17 cellular contexts compared by ENCODE assay signal in genomic region chr4:41866799-41867677, GRCh38.
A peak's percentile ranks its signal among the peaks of the same experiment; 100 is the strongest.
DNase-seq lines count a peak whose midpoint lies in the region; ATAC-seq, FAIRE-seq and TF ChIP-seq lines count a peak whose summit lies in the region.
"Had no signal": no experiment of that assay in that cellular context is flagged by ENCODE, and none has a peak within 500 bp of the region (broad histone marks: within the 10 kb centered on the region; RNA-seq: fewer than 3 reads in every experiment).

No MANE protein-coding gene starts in this region.

- H3K4me3 ChIP-seq in HepG2 (replicated peaks in 1 of 3; ENCODE audit: insufficient read depth in 1 of 3, low read depth in 2 of 3, low read length in 3 of 3) (peak overlapping the region in 1 of 3 experiments; percentile 43; a peak in 1 of 6 replicates), right lobe of liver (no peak overlapping the region), GM12878 (no peak overlapping the region), MG63 (no peak overlapping the region)
- H3K4me3 ChIP-seq: body of pancreas, suprapubic skin had no signal

- H3K9me3 Mint-ChIP-seq in stimulated activated naive CD8-positive, alpha-beta T cell treated with anti-CD3 and anti-CD28 coated beads, Interleukin-15, amount 100 ng/mL, for 72 hours: no peaks in the 10 kb centered on the region
- H3K9me3 Mint-ChIP-seq: activated T-helper 17 cell treated with anti-CD3 and anti-CD28 coated beads, Interleukin-2, amount 50 U/mL, for 72 hours had no signal

- intact Hi-C loops in HepG2 (cut with micrococcal nuclease; ENCODE audit: unreplicated experiment): no loop called here
- intact Hi-C loops in right lobe of liver (cut with DNase I): no loop called here
- intact Hi-C loops in GM12878 (cut with micrococcal nuclease; ENCODE audit: unreplicated experiment): no loop called here

- H3K4me1 Mint-ChIP-seq in stimulated activated naive CD8-positive, alpha-beta T cell treated with anti-CD3 and anti-CD28 coated beads, Interleukin-15, amount 100 ng/mL, for 72 hours: peaks cover 20% of the 10 kb centered on the region
- H3K4me1 Mint-ChIP-seq: activated T-helper 17 cell treated with anti-CD3 and anti-CD28 coated beads, Interleukin-2, amount 50 U/mL, for 72 hours had no signal

- peak; percentile 70 for ATAC-seq in HepG2
- no peak for ATAC-seq in right lobe of liver
- ATAC-seq in GM12878: no peak
- ATAC-seq in stimulated activated naive CD8-positive, alpha-beta T cell treated with anti-CD3 and anti-CD28 coated beads, Interleukin-15, amount 100 ng/mL, for 72 hours: peak; percentile 70
- ATAC-seq in GM21529 (IDR thresholded peaks at IDR 0.05; ENCODE audit: unreplicated experiment): no peak
- ATAC-seq: activated T-helper 17 cell treated with anti-CD3 and anti-CD28 coated beads, Interleukin-2, amount 50 U/mL, for 72 hours; body of pancreas had no signal

- CTCF ChIA-PET in HepG2 (lab: Yijun Ruan, JAX; ENCODE audit: low intra/inter-chr PET ratio, low total read pairs): no interaction called here
- CTCF ChIA-PET in GM12878 (lab: Yijun Ruan, JAX): interaction anchor here (0.6 kb wide), 1 partner anchor 744 kb away, joined by 3 read pairs; no protein-coding TSS in a partner anchor

- H4K20me1 ChIP-seq in HepG2 (ENCODE audit: insufficient read depth, low read length) (no peaks in the 10 kb centered on the region), GM12878 (ENCODE audit: control insufficient read depth, insufficient read depth) (no peaks in the 10 kb centered on the region)

- no peak overlapping the region for H3K9ac ChIP-seq in HepG2 (ENCODE audit: insufficient read depth, low read depth, low read length)
- H3K9ac ChIP-seq in GM12878 (ENCODE audit: control insufficient read depth, insufficient read depth, low read length): no peak overlapping the region

- H3K36me3 ChIP-seq in HepG2 (replicated peaks in 1 of 2; ENCODE audit: control insufficient read depth in 1 of 2, insufficient read depth in 2 of 2, low read length in 2 of 2): no peaks in the 10 kb centered on the region
- no peaks in the 10 kb centered on the region for H3K36me3 ChIP-seq in right lobe of liver
- no peaks in the 10 kb centered on the region for H3K36me3 ChIP-seq in GM12878 (ENCODE audit: control insufficient read depth in 2 of 2, insufficient read depth in 2 of 2, low read length in 1 of 2)
- H3K36me3 ChIP-seq in MG63: no peaks in the 10 kb centered on the region
- H3K36me3 ChIP-seq: right atrium auricular region, suprapubic skin had no signal

- no peak overlapping the region for H3K27ac Mint-ChIP-seq in stimulated activated naive CD8-positive, alpha-beta T cell treated with anti-CD3 and anti-CD28 coated beads, Interleukin-15, amount 100 ng/mL, for 72 hours
- H3K27ac Mint-ChIP-seq: activated T-helper 17 cell treated with anti-CD3 and anti-CD28 coated beads, Interleukin-2, amount 50 U/mL, for 72 hours had no signal

- TF ChIP-seq CTCF in HepG2 (CRISPR knock-in tag; IDR thresholded peaks at IDR 0.05): no peak
- no peak for TF ChIP-seq CTCF in right lobe of liver (IDR thresholded peaks at IDR 0.05)
- no peak for TF ChIP-seq CTCF in GM12878 (IDR thresholded peaks at IDR 0.05 in 2 of 3, conservative IDR thresholded peaks at IDR 0.05 in 1 of 3; ENCODE audit: control insufficient read depth in 2 of 3, extremely low read depth in 1 of 3, insufficient read depth in 1 of 3, low read depth in 3 of 3, low read length in 3 of 3)

- H3K79me2 ChIP-seq in HepG2 (ENCODE audit: insufficient read depth, low read length): no peaks in the 10 kb centered on the region
- H3K79me2 ChIP-seq in GM12878 (ENCODE audit: control insufficient read depth, insufficient read depth, low read length): no peaks in the 10 kb centered on the region

- in situ Hi-C loops in HepG2 (cut with HindIII; ENCODE audit: extremely low pct_ligation_motif_present, low pct_unique_long_range_greater_than_20kb) (no loop called here), GM12878 (cut with MboI) (no loop called here)

- H3K4me2 ChIP-seq in HepG2 (ENCODE audit: low read depth, low read length) (peak overlapping the region; percentile 39), GM12878 (ENCODE audit: control insufficient read depth, insufficient read depth) (no peak overlapping the region)

- TF ChIP-seq RAD21 in HepG2 (CRISPR knock-in tag; IDR thresholded peaks at IDR 0.05): no peak
- TF ChIP-seq RAD21 in GM12878 (IDR thresholded peaks at IDR 0.05; ENCODE audit: insufficient read depth, low read depth, low read length): no peak

- no peaks in the 10 kb centered on the region for H3K4me1 ChIP-seq in HepG2 (ENCODE audit: insufficient read depth, low read length)
- peaks cover 0 to 7% (median 0%) of the 10 kb centered on the region in 4 donors for H3K4me1 ChIP-seq in right lobe of liver
- H3K4me1 ChIP-seq in GM12878 (ENCODE audit: control insufficient read depth, insufficient read depth, low read length): peaks cover 4% of the 10 kb centered on the region

- no peak for FAIRE-seq in HepG2 (lab: Jason Lieb, UNC)
- no peak for FAIRE-seq in GM12878 (lab: Jason Lieb, UNC)

- RAD21 ChIA-PET in GM12878 (lab: Charles Lee; ENCODE audit: unreplicated experiment): no interaction called here

- no TSS peak for BruUV-seq in HepG2 (replicated peaks; lab: Mats Ljungman, UMichigan)
- no TSS peak for BruUV-seq in GM12878 (replicated peaks; lab: Mats Ljungman, UMichigan)

- WGBS in HepG2 (ENCODE audit: low lambda C conversion rate): 33% methylated on average over 13 of the region's 55 CpGs
- 24% methylated on average over 23 of the region's 55 CpGs for WGBS in right lobe of liver (ENCODE audit: insufficient coverage, low coverage, low lambda C conversion rate, missing lambda C conversion rate)
- whole genome bisulfite sequencing in GM12878 (ENCODE audit: insufficient coverage, insufficient replicate concordance, low lambda C conversion rate, missing lambda C conversion rate): 13% methylated on average over 54 of the region's 55 CpGs

- DNase-seq in HepG2 (ENCODE audit: low spot score): no peak
- DNase-seq in right lobe of liver: no peak
- no peak for DNase-seq in GM12878 (ENCODE audit: low read depth, low spot score)
- peak; percentile 55 for DNase-seq in left kidney (ENCODE audit: low read depth, low spot score)
- DNase-seq in stimulated activated naive CD8-positive, alpha-beta T cell treated with anti-CD3 and anti-CD28 coated beads, Interleukin-15, amount 100 ng/mL, for 72 hours: no peak
- DNase-seq in NCI-H1694 (lab: John Stamatoyannopoulos, UW): no peak
- DNase-seq in MG63: no peak
- DNase-seq: activated CD4-positive, alpha-beta T cell treated with anti-CD3 and anti-CD28 coated beads for 4 hours; body of pancreas; C1 segment of cervical spinal cord; GF-D8; NCI-H1694 treated with DMSO at 0.1 percent for 48 hours; OCI-M1 had no signal

- TF ChIP-seq EP300 in HepG2 (IDR thresholded peaks at IDR 0.05; ENCODE audit: low read depth in 2 of 2, low read length in 2 of 2) (no peak), HepG2 (CRISPR knock-in tag; IDR thresholded peaks at IDR 0.05; ENCODE audit: borderline replicate concordance) (no peak), GM12878 (IDR thresholded peaks at IDR 0.05; ENCODE audit: borderline replicate concordance in 1 of 2, control insufficient read depth in 1 of 2, low read depth in 2 of 2, low read length in 2 of 2) (no peak)

- peak overlapping the region; percentile 35 to 48 for H3K4me3 Mint-ChIP-seq in stimulated activated naive CD8-positive, alpha-beta T cell treated with anti-CD3 and anti-CD28 coated beads, Interleukin-15, amount 100 ng/mL, for 72 hours
- H3K4me3 Mint-ChIP-seq: activated T-helper 17 cell treated with anti-CD3 and anti-CD28 coated beads, Interleukin-2, amount 50 U/mL, for 72 hours had no signal

- H3K27ac ChIP-seq in HepG2 (ENCODE audit: extremely low read length, insufficient read depth, low read length): no peak overlapping the region
- H3K27ac ChIP-seq in right lobe of liver: no peak overlapping the region
- H3K27ac ChIP-seq in GM12878 (ENCODE audit: control insufficient read depth, insufficient read depth): no peak overlapping the region
- H3K27ac ChIP-seq: body of pancreas, right atrium auricular region, suprapubic skin had no signal

- TF ChIP-seq POLR2A in HepG2 (IDR thresholded peaks at IDR 0.05; ENCODE audit: insufficient read depth in 1 of 2, low read depth in 2 of 2, low read length in 2 of 2): no peak
- TF ChIP-seq POLR2A in right lobe of liver (IDR thresholded peaks at IDR 0.05): no peak
- no peak for TF ChIP-seq POLR2A in GM12878 (IDR thresholded peaks at IDR 0.05; ENCODE audit: low read depth, low read length)

- H2AFZ ChIP-seq in HepG2 (ENCODE audit: low read length) (no peak overlapping the region), GM12878 (ENCODE audit: control insufficient read depth, low read depth, low read length) (no peak overlapping the region)

- SMC1A ChIA-PET in GM12878 (lab: Charles Lee; ENCODE audit: uncharacterized antibody, unreplicated experiment): no interaction called here

- POLR2A ChIA-PET in HepG2 (lab: Yijun Ruan, JAX) (no interaction called here), GM12878 (lab: Charles Lee) (no interaction called here)

- H3K9me3 ChIP-seq in HepG2 (ENCODE audit: low read length) (no peaks in the 10 kb centered on the region), right lobe of liver (no peaks in the 10 kb centered on the region), GM12878 (replicated peaks; ENCODE audit: control insufficient read depth, insufficient read depth, low read length) (no peaks in the 10 kb centered on the region; the same call in 2 of the 3 replicates), MG63 (no peaks in the 10 kb centered on the region)
- H3K9me3 ChIP-seq: body of pancreas, suprapubic skin had no signal

- H3K27me3 Mint-ChIP-seq in stimulated activated naive CD8-positive, alpha-beta T cell treated with anti-CD3 and anti-CD28 coated beads, Interleukin-15, amount 100 ng/mL, for 72 hours: peaks cover 72% of the 10 kb centered on the region

- H3K27me3 ChIP-seq in HepG2 (ENCODE audit: control insufficient read depth in 1 of 2, insufficient read depth in 2 of 2, low read length in 2 of 2) (peaks cover 2 to 38% of the 10 kb centered on the region in 2 experiments), right lobe of liver (no peaks in the 10 kb centered on the region), GM12878 (replicated peaks in 1 of 2; ENCODE audit: control insufficient read depth in 2 of 2, insufficient read depth in 2 of 2, low read length in 1 of 2) (peaks cover 12 to 14% of the 10 kb centered on the region in 2 experiments), MG63 (no peaks in the 10 kb centered on the region)

TF ChIP-seq in HepG2, 621 proteins besides CTCF, POLR2A, EP300 and RAD21 (continues in another document):
- no peak for TF ChIP-seq DMAP1 (CRISPR knock-in tag; IDR thresholded peaks at IDR 0.05)

TF ChIP-seq in GM12878, 131 proteins besides CTCF, POLR2A, EP300 and RAD21:
- TF ChIP-seq HCFC1 (IDR thresholded peaks at IDR 0.05; ENCODE audit: low read length) (no peak), SUZ12 (IDR thresholded peaks at IDR 0.05; ENCODE audit: unreplicated experiment) (peak; percentile 77)

Comparison
In these comparisons a context has a peak if more than half of its experiments do, and no peak if none do; other contexts are left out.
1. ATAC-seq: peak in HepG2 (single experiment) and stimulated activated naive CD8-positive, alpha-beta T cell treated with anti-CD3 and anti-CD28 coated beads, Interleukin-15, amount 100 ng/mL, for 72 hours (single experiment); none in right lobe of liver (0 of 4), GM12878 (single experiment) and GM21529 (single experiment).
2. Of the 75 proteins assayed by ChIP-seq in both HepG2 and GM12878: peak only in HepG2: PRDM15 and ZNF687; only in GM12878: SUZ12; in both: none; in neither: 72.